ENCODE assay signal across 9 cellular contexts in the genomic region with DNA sequence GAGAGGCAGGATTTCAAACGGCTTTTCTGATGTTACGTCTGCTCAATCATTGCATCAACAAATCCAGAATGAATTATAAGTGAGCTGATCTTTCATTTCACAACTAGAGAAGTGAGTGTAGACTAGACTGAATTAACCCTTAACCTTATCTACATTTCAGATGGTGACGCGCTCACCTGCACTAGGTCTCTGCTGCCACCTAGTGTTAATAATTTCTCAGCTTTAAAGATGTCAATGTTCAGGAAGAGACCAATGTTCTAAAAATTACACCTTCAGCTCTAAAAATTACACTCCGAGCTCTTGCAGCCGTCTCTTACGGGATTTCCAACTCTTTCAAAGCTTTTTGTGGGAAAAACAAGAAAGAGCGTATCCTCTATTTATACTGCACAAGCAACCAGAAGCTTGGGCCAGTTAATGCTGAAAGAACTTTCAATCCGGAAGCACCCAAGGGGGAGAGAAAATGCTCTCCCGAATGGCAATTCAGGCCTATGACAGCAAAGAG.
DNase-seq lines count a peak whose midpoint lies in the region; ATAC-seq and TF ChIP-seq lines count a peak whose summit lies in the region.
"Had no signal": no experiment of that assay in that cellular context is flagged by ENCODE, and none has a peak within 500 bp of the region (broad histone marks: within the 10 kb centered on the region; RNA-seq: fewer than 3 reads in every experiment).

No MANE protein-coding gene starts in this region.

- POLR2A ChIA-PET in SK-N-SH (lab: Yijun Ruan, JAX) = no interaction called here

- H3K36me3 Mint-ChIP-seq in progenitor cell of endocrine pancreas (ENCODE audit: insufficient read depth) = no peaks in the 10 kb centered on the region
- H3K36me3 Mint-ChIP-seq: CD8-positive, alpha-beta memory T cell had no signal

- no peaks in the 10 kb centered on the region for H3K27me3 Mint-ChIP-seq in progenitor cell of endocrine pancreas

- no peak for TF ChIP-seq EP300 in SK-N-SH (IDR thresholded peaks at IDR 0.05; ENCODE audit: borderline replicate concordance in 1 of 2, low read depth in 1 of 2, low read length in 1 of 2)

- WGBS in SK-N-SH (ENCODE audit: low lambda C conversion rate) = 39% methylated on average over 10 of the region's 10 CpGs

- H3K4me1 ChIP-seq in MM.1S (ENCODE audit: low read length) (no peaks in the 10 kb centered on the region), SK-N-SH (ENCODE audit: control insufficient read depth in 1 of 2, insufficient read depth in 2 of 2, low read depth in 1 of 2, low read length in 1 of 2) (no peaks in the 10 kb centered on the region)

- peak; percentile 78 to 91 for ATAC-seq in activated CD4-positive, CD25-positive, alpha-beta regulatory T cell treated with anti-CD3 and anti-CD28 coated beads, Interleukin-2, amount 50 U/mL, for 24 hours
- peak; percentile 72 for ATAC-seq in GM19372 (IDR thresholded peaks at IDR 0.05; ENCODE audit: low read depth, unreplicated experiment)

- peak overlapping the region; percentile 48 for H3K4me3 ChIP-seq in MM.1S (ENCODE audit: low read length)
- H3K4me3 ChIP-seq in SK-N-SH (ENCODE audit: low read depth in 2 of 2, low read length in 1 of 2) = no peak overlapping the region
- H3K4me3 ChIP-seq in fibroblast of pulmonary artery (replicated peaks; ENCODE audit: low read depth, low read length) = no peak overlapping the region

- peak overlapping the region; percentile 56; the same call in 1 of the 2 replicates for H2AFZ ChIP-seq in MM.1S (ENCODE audit: low read length)
- H2AFZ ChIP-seq in SK-N-SH (ENCODE audit: low read depth) = no peak overlapping the region

- H3K9me3 ChIP-seq in MM.1S (replicated peaks; ENCODE audit: insufficient read depth, low read length) (no peaks in the 10 kb centered on the region), SK-N-SH (no peaks in the 10 kb centered on the region)

- no peaks in the 10 kb centered on the region for H3K9me3 Mint-ChIP-seq in progenitor cell of endocrine pancreas (ENCODE audit: low read depth)
- H3K9me3 Mint-ChIP-seq: CD8-positive, alpha-beta memory T cell had no signal

- CTCF ChIA-PET in SK-N-SH (lab: Yijun Ruan, JAX) = interaction anchor here (0.6 to 5.8 kb wide), 82 partner anchors 8 to 558 kb away, joined by 3 to 192 read pairs (median 5); partner anchors contain the start of genes FA2H, MLKL and WDR59

- H3K9me2 ChIP-seq in MM.1S (replicated peaks; ENCODE audit: insufficient read depth, low read length) = no peaks in the 10 kb centered on the region
- no peaks in the 10 kb centered on the region for H3K9me2 ChIP-seq in SK-N-SH

- no peak overlapping the region for H3K4me3 Mint-ChIP-seq in progenitor cell of endocrine pancreas (ENCODE audit: low read depth)
- H3K4me3 Mint-ChIP-seq: CD8-positive, alpha-beta memory T cell had no signal

- peak; percentile 93 for TF ChIP-seq RAD21 in SK-N-SH (IDR thresholded peaks at IDR 0.05; ENCODE audit: low read length)

- peak overlapping the region; percentile 60 for H3K4me2 ChIP-seq in MM.1S (ENCODE audit: low read depth, low read length)
- H3K4me2 ChIP-seq in SK-N-SH = no peak overlapping the region

- peaks cover 3% of the 10 kb centered on the region for H3K4me1 Mint-ChIP-seq in progenitor cell of endocrine pancreas (ENCODE audit: low read depth)

- no peaks in the 10 kb centered on the region for H4K20me1 ChIP-seq in MM.1S (ENCODE audit: insufficient read depth, low read length)
- H4K20me1 ChIP-seq in SK-N-SH (ENCODE audit: insufficient read depth) = no peaks in the 10 kb centered on the region

- H3K36me3 ChIP-seq in MM.1S (replicated peaks; ENCODE audit: insufficient read depth, low read length) (no peaks in the 10 kb centered on the region), SK-N-SH (replicated peaks in 1 of 2; ENCODE audit: control insufficient read depth in 1 of 2, insufficient read depth in 2 of 2, low read length in 1 of 2) (no peaks in the 10 kb centered on the region)

- H3F3A ChIP-seq in MM.1S (ENCODE audit: insufficient read depth, low read length) = no peaks in the 10 kb centered on the region
- peaks cover 3% of the 10 kb centered on the region for H3F3A ChIP-seq in SK-N-SH (replicated peaks; ENCODE audit: insufficient read depth)

- H3K9ac ChIP-seq in MM.1S (ENCODE audit: low read length) = no peak overlapping the region
- no peak overlapping the region for H3K9ac ChIP-seq in SK-N-SH

- TF ChIP-seq CTCF in MM.1S (IDR thresholded peaks at IDR 0.05; ENCODE audit: low read length) (peak; percentile 69), SK-N-SH (IDR thresholded peaks at IDR 0.05) (peak; percentile 95), fibroblast of pulmonary artery (IDR thresholded peaks at IDR 0.05; ENCODE audit: low read length, missing control alignments) (peak; percentile 75), progenitor cell of endocrine pancreas (IDR thresholded peaks at IDR 0.05; ENCODE audit: unreplicated experiment) (peak; percentile 81)

- H3K27me3 ChIP-seq in MM.1S (replicated peaks; ENCODE audit: insufficient read depth, low read length) (no peaks in the 10 kb centered on the region), SK-N-SH (ENCODE audit: insufficient read depth) (no peaks in the 10 kb centered on the region)

- no peak overlapping the region for H3K27ac Mint-ChIP-seq in progenitor cell of endocrine pancreas

- DNase-seq in activated CD4-positive, CD25-positive, alpha-beta regulatory T cell treated with anti-CD3 and anti-CD28 coated beads, Interleukin-2, amount 50 U/mL, for 72 hours = no peak
- peak; percentile 35 for DNase-seq in MM.1S
- peak; percentile 71 for DNase-seq in SK-N-SH
- peak; percentile 60 for DNase-seq in fibroblast of pulmonary artery (ENCODE audit: low read depth)
- no peak for DNase-seq in progenitor cell of endocrine pancreas (ENCODE audit: low spot score, unreplicated experiment)
- no peak for DNase-seq in ecto neural progenitor cell (ENCODE audit: low spot score)

- H3K79me2 ChIP-seq in MM.1S (ENCODE audit: low read length) (no peaks in the 10 kb centered on the region), SK-N-SH (ENCODE audit: insufficient read depth) (no peaks in the 10 kb centered on the region)

- peak overlapping the region; percentile 18; the same call in 1 of the 2 replicates for H3K27ac ChIP-seq in MM.1S (ENCODE audit: low read length)
- no peak overlapping the region for H3K27ac ChIP-seq in SK-N-SH (ENCODE audit: low read depth in 2 of 2, low read length in 1 of 2)

TF ChIP-seq in SK-N-SH, 30 proteins besides CTCF, POLR2A, EP300 and RAD21:
- TF ChIP-seq, protein P1, sequence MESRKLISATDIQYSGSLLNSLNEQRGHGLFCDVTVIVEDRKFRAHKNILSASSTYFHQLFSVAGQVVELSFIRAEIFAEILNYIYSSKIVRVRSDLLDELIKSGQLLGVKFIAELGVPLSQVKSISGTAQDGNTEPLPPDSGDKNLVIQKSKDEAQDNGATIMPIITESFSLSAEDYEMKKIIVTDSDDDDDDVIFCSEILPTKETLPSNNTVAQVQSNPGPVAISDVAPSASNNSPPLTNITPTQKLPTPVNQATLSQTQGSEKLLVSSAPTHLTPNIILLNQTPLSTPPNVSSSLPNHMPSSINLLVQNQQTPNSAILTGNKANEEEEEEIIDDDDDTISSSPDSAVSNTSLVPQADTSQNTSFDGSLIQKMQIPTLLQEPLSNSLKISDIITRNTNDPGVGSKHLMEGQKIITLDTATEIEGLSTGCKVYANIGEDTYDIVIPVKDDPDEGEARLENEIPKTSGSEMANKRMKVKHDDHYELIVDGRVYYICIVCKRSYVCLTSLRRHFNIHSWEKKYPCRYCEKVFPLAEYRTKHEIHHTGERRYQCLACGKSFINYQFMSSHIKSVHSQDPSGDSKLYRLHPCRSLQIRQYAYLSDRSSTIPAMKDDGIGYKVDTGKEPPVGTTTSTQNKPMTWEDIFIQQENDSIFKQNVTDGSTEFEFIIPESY (IDR thresholded peaks at IDR 0.05; ENCODE audit: borderline replicate concordance, low read depth) = no peak
- peak; percentile 84 for TF ChIP-seq SMC3 (IDR thresholded peaks at IDR 0.05; ENCODE audit: low read depth, low read length)

Comparison
In these comparisons a context has a peak if more than half of its experiments do, and no peak if none do; other contexts are left out.
1. DNase-seq: peak in MM.1S (single experiment), SK-N-SH (single experiment) and fibroblast of pulmonary artery (single experiment); none in activated CD4-positive, CD25-positive, alpha-beta regulatory T cell treated with anti-CD3 and anti-CD28 coated beads, Interleukin-2, amount 50 U/mL, for 72 hours (single experiment), progenitor cell of endocrine pancreas (single experiment) and ecto neural progenitor cell (single experiment).
2. Peak in every context shown above with its lines, with median percentiles within 50 percentile points of each other: CTCF ChIP-seq.